1 cellular context compared by ENCODE assay signal in the genomic region with DNA sequence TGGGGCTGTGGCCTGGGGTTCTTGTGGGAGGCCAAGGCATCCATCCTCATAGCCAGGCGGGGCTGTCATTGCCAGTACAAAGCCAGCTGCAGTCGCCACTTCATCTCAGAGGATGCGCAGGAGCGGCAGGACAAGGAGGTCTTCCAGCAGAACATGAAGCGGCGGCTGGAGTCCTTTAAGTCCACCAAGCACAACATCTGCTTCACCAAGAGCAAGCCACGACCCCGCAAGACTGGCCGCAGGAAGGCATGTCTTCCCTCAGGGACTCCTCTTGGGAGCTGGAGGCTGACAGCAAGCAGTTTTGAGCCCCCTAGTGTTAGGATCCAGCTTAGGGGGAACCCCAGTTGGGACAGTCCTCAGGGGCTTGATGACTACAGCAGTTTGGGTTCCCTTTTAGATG.
TF ChIP-seq lines count a peak whose summit lies in the region.

No MANE protein-coding gene starts in this region.

TF ChIP-seq in K562, 482 proteins besides CTCF, POLR2A, EP300 and RAD21:
- TF ChIP-seq YBX1 (IDR thresholded peaks at IDR 0.05), result no peak
- TF ChIP-seq BMI1 (IDR thresholded peaks at IDR 0.05; ENCODE audit: low read length), result no peak
- TF ChIP-seq ZNF318 (IDR thresholded peaks at IDR 0.05; ENCODE audit: borderline replicate concordance in 1 of 2, low read depth in 1 of 2), result no peak
- no peak for TF ChIP-seq SAFB2 (IDR thresholded peaks at IDR 0.05; ENCODE audit: borderline replicate concordance, low read depth, low read length, severe bottlenecking)
- TF ChIP-seq, protein P1, sequence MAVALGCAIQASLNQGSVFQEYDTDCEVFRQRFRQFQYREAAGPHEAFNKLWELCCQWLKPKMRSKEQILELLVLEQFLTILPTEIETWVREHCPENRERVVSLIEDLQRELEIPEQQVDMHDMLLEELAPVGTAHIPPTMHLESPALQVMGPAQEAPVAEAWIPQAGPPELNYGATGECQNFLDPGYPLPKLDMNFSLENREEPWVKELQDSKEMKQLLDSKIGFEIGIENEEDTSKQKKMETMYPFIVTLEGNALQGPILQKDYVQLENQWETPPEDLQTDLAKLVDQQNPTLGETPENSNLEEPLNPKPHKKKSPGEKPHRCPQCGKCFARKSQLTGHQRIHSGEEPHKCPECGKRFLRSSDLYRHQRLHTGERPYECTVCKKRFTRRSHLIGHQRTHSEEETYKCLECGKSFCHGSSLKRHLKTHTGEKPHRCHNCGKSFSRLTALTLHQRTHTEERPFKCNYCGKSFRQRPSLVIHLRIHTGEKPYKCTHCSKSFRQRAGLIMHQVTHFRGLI (CRISPR knock-in tag; IDR thresholded peaks at IDR 0.05), result no peak
- TF ChIP-seq HNRNPLL (IDR thresholded peaks at IDR 0.05; ENCODE audit: low read depth, low read length, poor library complexity, severe bottlenecking), result no peak
- TF ChIP-seq, protein P2, sequence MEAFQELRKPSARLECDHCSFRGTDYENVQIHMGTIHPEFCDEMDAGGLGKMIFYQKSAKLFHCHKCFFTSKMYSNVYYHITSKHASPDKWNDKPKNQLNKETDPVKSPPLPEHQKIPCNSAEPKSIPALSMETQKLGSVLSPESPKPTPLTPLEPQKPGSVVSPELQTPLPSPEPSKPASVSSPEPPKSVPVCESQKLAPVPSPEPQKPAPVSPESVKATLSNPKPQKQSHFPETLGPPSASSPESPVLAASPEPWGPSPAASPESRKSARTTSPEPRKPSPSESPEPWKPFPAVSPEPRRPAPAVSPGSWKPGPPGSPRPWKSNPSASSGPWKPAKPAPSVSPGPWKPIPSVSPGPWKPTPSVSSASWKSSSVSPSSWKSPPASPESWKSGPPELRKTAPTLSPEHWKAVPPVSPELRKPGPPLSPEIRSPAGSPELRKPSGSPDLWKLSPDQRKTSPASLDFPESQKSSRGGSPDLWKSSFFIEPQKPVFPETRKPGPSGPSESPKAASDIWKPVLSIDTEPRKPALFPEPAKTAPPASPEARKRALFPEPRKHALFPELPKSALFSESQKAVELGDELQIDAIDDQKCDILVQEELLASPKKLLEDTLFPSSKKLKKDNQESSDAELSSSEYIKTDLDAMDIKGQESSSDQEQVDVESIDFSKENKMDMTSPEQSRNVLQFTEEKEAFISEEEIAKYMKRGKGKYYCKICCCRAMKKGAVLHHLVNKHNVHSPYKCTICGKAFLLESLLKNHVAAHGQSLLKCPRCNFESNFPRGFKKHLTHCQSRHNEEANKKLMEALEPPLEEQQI (IDR thresholded peaks at IDR 0.05), result no peak
- TF ChIP-seq HLTF (IDR thresholded peaks at IDR 0.05), result no peak
- TF ChIP-seq, protein P3, sequence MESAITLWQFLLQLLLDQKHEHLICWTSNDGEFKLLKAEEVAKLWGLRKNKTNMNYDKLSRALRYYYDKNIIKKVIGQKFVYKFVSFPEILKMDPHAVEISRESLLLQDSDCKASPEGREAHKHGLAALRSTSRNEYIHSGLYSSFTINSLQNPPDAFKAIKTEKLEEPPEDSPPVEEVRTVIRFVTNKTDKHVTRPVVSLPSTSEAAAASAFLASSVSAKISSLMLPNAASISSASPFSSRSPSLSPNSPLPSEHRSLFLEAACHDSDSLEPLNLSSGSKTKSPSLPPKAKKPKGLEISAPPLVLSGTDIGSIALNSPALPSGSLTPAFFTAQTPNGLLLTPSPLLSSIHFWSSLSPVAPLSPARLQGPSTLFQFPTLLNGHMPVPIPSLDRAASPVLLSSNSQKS (CRISPR knock-in tag; IDR thresholded peaks at IDR 0.05), result no peak
- no peak for TF ChIP-seq SNRNP70 (optimal IDR thresholded peaks at IDR 0.05; ENCODE audit: low read depth, low read length)
- TF ChIP-seq RCOR1 (IDR thresholded peaks at IDR 0.05; ENCODE audit: borderline replicate concordance in 1 of 2, low read depth in 2 of 2, low read length in 2 of 2), result no peak
- TF ChIP-seq RBM14 (IDR thresholded peaks at IDR 0.05; ENCODE audit: borderline replicate concordance, insufficient read depth, low read depth, low read length), result no peak
